Comparison of ENCODE assay signal across 17 cellular contexts in genomic region chr1:50416553-50417453, GRCh38. TPM values are rescaled to one million over a fixed set of nuclear protein-coding genes. Genes with fewer than 3 reads are reported as not detected.
DNase-seq lines count a peak whose midpoint lies in the region; ATAC-seq, FAIRE-seq and TF ChIP-seq lines count a peak whose summit lies in the region.
"Had no signal": no experiment of that assay in that cellular context is flagged by ENCODE, and none has a peak within 500 bp of the region (broad histone marks: within the 10 kb centered on the region; RNA-seq: fewer than 3 reads in every experiment).

No MANE protein-coding gene starts in this region.

- no peak overlapping the region for H3K9ac ChIP-seq in mammary epithelial cell (ENCODE audit: insufficient read depth, low read length)
- no peak overlapping the region for H3K9ac ChIP-seq in adipocyte (ENCODE audit: low read length)
- H3K9ac ChIP-seq: BLaER1 treated with 17β-estradiol and CSF1 and Interleukin-3, amounts not matched to agents 10 nM and 100 nM; GM23248; parathyroid adenoma had no signal

- POLR2A ChIA-PET in MCF 10A (lab: Yijun Ruan, JAX), result no interaction called here

- TF ChIP-seq EP300 in suprapubic skin (IDR thresholded peaks at IDR 0.05), result no peak

- H2AFZ ChIP-seq in mammary epithelial cell (ENCODE audit: low read depth, low read length), result peak overlapping the region; percentile 28
- H2AFZ ChIP-seq: GM23248, parathyroid adenoma had no signal

- H3K36me3 Mint-ChIP-seq in MCF 10A (ENCODE audit: insufficient read depth, unreplicated experiment), result peaks cover 7% of the 10 kb centered on the region

- ATAC-seq in GM19467 (IDR thresholded peaks at IDR 0.05; ENCODE audit: unreplicated experiment), result no peak
- ATAC-seq: gastroesophageal sphincter had no signal

- H3K4me3 Mint-ChIP-seq in MCF 10A (ENCODE audit: unreplicated experiment), result no peak overlapping the region

- peaks cover 75% of the 10 kb centered on the region for H3K27me3 ChIP-seq in mammary epithelial cell (ENCODE audit: insufficient read depth, low read length)
- H3K27me3 ChIP-seq in adipocyte (replicated peaks; ENCODE audit: control insufficient read depth, insufficient read depth, low read length), result peaks cover 73% of the 10 kb centered on the region
- H3K27me3 ChIP-seq in suprapubic skin, result peaks cover 96% of the 10 kb centered on the region
- H3K27me3 ChIP-seq: SJCRH30 had no signal

- no peak for TF ChIP-seq CTCF in mammary epithelial cell (conservative IDR thresholded peaks at IDR 0.05 in 1 of 2, IDR thresholded peaks at IDR 0.05 in 1 of 2; ENCODE audit: extremely low read depth in 1 of 2, insufficient read depth in 1 of 2, low read depth in 1 of 2, low read length in 2 of 2)
- no peak for TF ChIP-seq CTCF in MCF 10A (IDR thresholded peaks at IDR 0.05; ENCODE audit: unreplicated experiment)
- TF ChIP-seq CTCF in suprapubic skin (IDR thresholded peaks at IDR 0.05), result no peak

- no peak overlapping the region for H3K4me2 ChIP-seq in mammary epithelial cell (ENCODE audit: insufficient read depth, low read depth, low read length)
- H3K4me2 ChIP-seq: BLaER1 treated with 17β-estradiol and CSF1 and Interleukin-3, amounts not matched to agents 10 nM and 100 nM had no signal

- no peak for TF ChIP-seq POLR2A in suprapubic skin (IDR thresholded peaks at IDR 0.05)

- CTCF ChIA-PET in mammary epithelial cell (lab: Charles Lee; ENCODE audit: low non-redundant PET) (no interaction called here), MCF 10A (lab: Yijun Ruan, JAX) (no interaction called here)

- BruUV-seq in mammary epithelial cell (replicated peaks; lab: Mats Ljungman, UMichigan), result no TSS peak
- BruUV-seq in MCF 10A (replicated peaks; lab: Mats Ljungman, UMichigan), result no TSS peak

- intact Hi-C loops in mammary epithelial cell (cut with micrococcal nuclease), result no loop called here
- intact Hi-C loops in MCF 10A (cut with micrococcal nuclease), result no loop called here

- peaks cover 22% of the 10 kb centered on the region for H3K9me3 Mint-ChIP-seq in MCF 10A (ENCODE audit: unreplicated experiment)

- H3K9me3 ChIP-seq in mammary epithelial cell (replicated peaks; ENCODE audit: insufficient read depth, low read length) (no peaks in the 10 kb centered on the region), adipocyte (ENCODE audit: control insufficient read depth, low read length) (peaks cover 15% of the 10 kb centered on the region), suprapubic skin (no peaks in the 10 kb centered on the region)

- FAIRE-seq in GM19239 (lab: Jason Lieb, UNC), result no peak

- no peaks in the 10 kb centered on the region for H3K36me3 ChIP-seq in mammary epithelial cell (ENCODE audit: insufficient read depth, low read length)
- H3K36me3 ChIP-seq in adipocyte (ENCODE audit: control insufficient read depth, insufficient read depth, low read length, severe bottlenecking), result no peaks in the 10 kb centered on the region
- no peaks in the 10 kb centered on the region for H3K36me3 ChIP-seq in suprapubic skin
- H3K36me3 ChIP-seq: brain microvascular endothelial cell, gastroesophageal sphincter had no signal

- H3K27ac ChIP-seq in mammary epithelial cell (ENCODE audit: insufficient read depth, low read depth, low read length) (no peak overlapping the region), suprapubic skin (no peak overlapping the region)
- H3K27ac ChIP-seq: BLaER1 treated with 17β-estradiol and CSF1 and Interleukin-3, amounts not matched to agents 10 nM and 100 nM; brain microvascular endothelial cell; gastroesophageal sphincter; GM23248; parathyroid adenoma; SJCRH30 had no signal

- WGBS in mammary epithelial cell (ENCODE audit: low coverage, missing lambda C conversion rate), result 12% methylated on average over 15 of the region's 46 CpGs
- 4% methylated on average over 36 of the region's 46 CpGs for WGBS in suprapubic skin

- H3K4me3 ChIP-seq in mammary epithelial cell (replicated peaks in 1 of 3; ENCODE audit: insufficient read depth in 1 of 3, low read depth in 2 of 3, low read length in 3 of 3), result no peak overlapping the region
- peak overlapping the region; percentile 8 for H3K4me3 ChIP-seq in adipocyte (ENCODE audit: low read length)
- H3K4me3 ChIP-seq in suprapubic skin, result peak overlapping the region; percentile 7
- H3K4me3 ChIP-seq: gastroesophageal sphincter, GM23248, lung, SJCRH30 had no signal

- H3K27me3 Mint-ChIP-seq in MCF 10A (ENCODE audit: insufficient read depth, unreplicated experiment), result no peaks in the 10 kb centered on the region

- DNase-seq in mammary epithelial cell, result no peak
- DNase-seq in MCF 10A (ENCODE audit: unreplicated experiment), result no peak
- DNase-seq in adipocyte (ENCODE audit: low read depth), result no peak
- DNase-seq in iPS-NIHi7 (ENCODE audit: extremely low spot score), result peak; percentile 85
- no peak for DNase-seq in suprapubic skin (ENCODE audit: low spot score in 2 of 2)
- DNase-seq in GM19239 (ENCODE audit: insufficient read length, low spot score), result no peak
- no peak for DNase-seq in NCI-H446 (lab: John Stamatoyannopoulos, UW)
- DNase-seq: brain microvascular endothelial cell; effector CD8-positive, alpha-beta T cell; GM23248; NCI-H2081; SJCRH30 had no signal

- dilution Hi-C loops in mammary epithelial cell (cut with HindIII; ENCODE audit: low sequenced_read_pairs), result no loop called here

- no peaks in the 10 kb centered on the region for H3K4me1 Mint-ChIP-seq in MCF 10A (ENCODE audit: insufficient read depth, unreplicated experiment)

- H4K20me1 ChIP-seq in mammary epithelial cell (ENCODE audit: insufficient read depth, low read length), result no peaks in the 10 kb centered on the region
- H4K20me1 ChIP-seq: BLaER1 treated with 17β-estradiol and CSF1 and Interleukin-3, amounts not matched to agents 10 nM and 100 nM had no signal

- in situ Hi-C loops in mammary epithelial cell (cut with MboI; ENCODE audit: low sequenced_read_pairs in 2 of 2), result no loop called here

- H3K4me1 ChIP-seq in mammary epithelial cell (ENCODE audit: insufficient read depth, low read length) (peaks cover 16% of the 10 kb centered on the region), adipocyte (ENCODE audit: control insufficient read depth, insufficient read depth, low read length) (peaks cover 3% of the 10 kb centered on the region), suprapubic skin (peaks cover 61% of the 10 kb centered on the region)
- H3K4me1 ChIP-seq: BLaER1 treated with 17β-estradiol and CSF1 and Interleukin-3, amounts not matched to agents 10 nM and 100 nM; parathyroid adenoma; SJCRH30 had no signal

- no peaks in the 10 kb centered on the region for H3K79me2 ChIP-seq in mammary epithelial cell (ENCODE audit: insufficient read depth, low read length)
- H3K79me2 ChIP-seq: parathyroid adenoma had no signal

- no peak overlapping the region for H3K27ac Mint-ChIP-seq in MCF 10A (ENCODE audit: low read depth, unreplicated experiment)

RNA-seq across cellular contexts. Expression of gene DMRTA2, which starts 6.4 kb away (rescaled TPM):
- total RNA-seq in mammary epithelial cell (under 1 TPM in 1 of 2 donors, not detected in 1; under 0.01 TPM), MCF 10A (2022) (not detected in 2 replicates), suprapubic skin (not detected)
- polyA plus RNA-seq in mammary epithelial cell, result not detected
- polyA minus RNA-seq in mammary epithelial cell, result not detected
- total RNA-seq: GM23248 had no signal
- polyA plus RNA-seq: GM23248 had no signal

Comparison
In these comparisons a context has a peak if more than half of its experiments do, and no peak if none do; other contexts are left out.
1. H3K4me3 ChIP-seq: peak in adipocyte (single experiment) and suprapubic skin (single experiment); none in mammary epithelial cell (0 of 3).